In the genomic region with DNA sequence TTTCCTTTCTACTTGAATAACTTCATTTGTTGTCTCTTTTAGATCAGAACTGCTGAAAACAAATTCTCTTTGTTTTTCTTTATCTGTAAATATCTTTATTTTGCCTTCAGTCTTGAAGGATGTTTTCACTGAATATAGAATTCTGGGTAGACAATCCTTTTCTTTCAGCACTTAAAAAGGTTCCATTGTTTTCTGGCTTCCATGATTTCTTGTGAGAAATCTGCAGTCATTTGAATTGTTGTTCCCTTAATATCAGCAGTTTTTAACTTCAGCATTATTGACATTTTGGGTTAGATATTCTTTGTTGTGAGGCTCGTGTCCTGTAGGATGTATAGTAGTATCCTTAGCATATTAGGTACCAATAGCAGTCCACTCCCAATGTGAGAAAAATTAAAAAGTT, we compare ENCODE assay signal across 18 cellular contexts.
DNase-seq lines count a peak whose midpoint lies in the region; ATAC-seq and TF ChIP-seq lines count a peak whose summit lies in the region.
"Had no signal": no experiment of that assay in that cellular context is flagged by ENCODE, and none has a peak within 500 bp of the region (broad histone marks: within the 10 kb centered on the region; RNA-seq: fewer than 3 reads in every experiment).

No MANE protein-coding gene starts in this region.

- CTCF ChIA-PET in HEK293 (lab: Yijun Ruan, JAX) = interaction anchor here (0.7 kb wide), 1 partner anchor 28 kb away, joined by 3 read pairs; no protein-coding TSS in a partner anchor

- POLR2A ChIA-PET in HEK293 (lab: Yijun Ruan, JAX) = no interaction called here

- H3K9me3 ChIP-seq in HEK293 (ENCODE audit: control insufficient read depth, insufficient read depth, low read depth, low read length) = peaks cover 3% of the 10 kb centered on the region; the same call in 1 of the 2 replicates

- H3K27ac ChIP-seq in HEK293 (ENCODE audit: extremely low read depth, low read depth, low read length) = no peak overlapping the region
- H3K27ac ChIP-seq: SJCRH30 had no signal

- TF ChIP-seq CTCF in HEK293 (tag by site-specific recombination; IDR thresholded peaks at IDR 0.05) = no peak

- no peaks in the 10 kb centered on the region for H3K4me1 ChIP-seq in HEK293 (ENCODE audit: control insufficient read depth, insufficient read depth, low read length)
- H3K4me1 ChIP-seq: HAP-1, SJCRH30 had no signal

- H3K4me3 ChIP-seq in HEK293 (ENCODE audit: low read depth, low read length) = no peak overlapping the region
- H3K4me3 ChIP-seq: GM23338, HAP-1, SJCRH30 had no signal

- no peaks in the 10 kb centered on the region for H3K36me3 ChIP-seq in HEK293 (ENCODE audit: control insufficient read depth in 2 of 2, insufficient read depth in 1 of 2, low read length in 2 of 2)
- H3K36me3 ChIP-seq: HAP-1, SJCRH30 had no signal

- no peak for ATAC-seq in GM18502 (IDR thresholded peaks at IDR 0.05; ENCODE audit: poor library complexity, unreplicated experiment)
- ATAC-seq: GM23338 had no signal

- DNase-seq in NCI-H1417 (lab: John Stamatoyannopoulos, UW) (peak in 2 of 3 experiments; percentile 39 to 46), NCI-H1417 treated with DMSO at 0.1 percent for 48 hours (lab: John Stamatoyannopoulos, UW) (no peak), A172 (ENCODE audit: low spot score) (peak; percentile 13), amniotic epithelial cell (ENCODE audit: low read depth) (peak; percentile 2), NCI-H510A (lab: John Stamatoyannopoulos, UW) (no peak), NCI-H2029 (lab: John Stamatoyannopoulos, UW) (no peak)
- DNase-seq: DND-41, IMR-90, MV-4-11, NCI-H187, NCI-H446 treated with DMSO at 0.1 percent for 48 hours, NCI-H774, SJCRH30, T-helper 1 cell had no signal

TF ChIP-seq in HEK293, 187 proteins besides CTCF, POLR2A, EP300 and RAD21:
- TF ChIP-seq ZNF776 (tag by site-specific recombination; IDR thresholded peaks at IDR 0.05; ENCODE audit: borderline replicate concordance) = no peak
- no peak for TF ChIP-seq MEIS1 (CRISPR knock-in tag; IDR thresholded peaks at IDR 0.05; ENCODE audit: borderline replicate concordance)
- peak; percentile 93 for TF ChIP-seq SETDB1 (IDR thresholded peaks at IDR 0.05; ENCODE audit: insufficient read length, low read length)
- no peak for TF ChIP-seq ZNF677 (tag by site-specific recombination; IDR thresholded peaks at IDR 0.05)
- peak; percentile 90 for TF ChIP-seq TRIM28 (IDR thresholded peaks at IDR 0.05; ENCODE audit: borderline replicate concordance, low read length)
- TF ChIP-seq ZNF792 (tag by site-specific recombination; IDR thresholded peaks at IDR 0.05) = no peak
- no peak for TF ChIP-seq GLI4 (tag by site-specific recombination; IDR thresholded peaks at IDR 0.05)
- TF ChIP-seq, protein P1, sequence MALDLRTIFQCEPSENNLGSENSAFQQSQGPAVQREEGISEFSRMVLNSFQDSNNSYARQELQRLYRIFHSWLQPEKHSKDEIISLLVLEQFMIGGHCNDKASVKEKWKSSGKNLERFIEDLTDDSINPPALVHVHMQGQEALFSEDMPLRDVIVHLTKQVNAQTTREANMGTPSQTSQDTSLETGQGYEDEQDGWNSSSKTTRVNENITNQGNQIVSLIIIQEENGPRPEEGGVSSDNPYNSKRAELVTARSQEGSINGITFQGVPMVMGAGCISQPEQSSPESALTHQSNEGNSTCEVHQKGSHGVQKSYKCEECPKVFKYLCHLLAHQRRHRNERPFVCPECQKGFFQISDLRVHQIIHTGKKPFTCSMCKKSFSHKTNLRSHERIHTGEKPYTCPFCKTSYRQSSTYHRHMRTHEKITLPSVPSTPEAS (tag by site-specific recombination; IDR thresholded peaks at IDR 0.05) = no peak
- no peak for TF ChIP-seq ZNF221 (tag by site-specific recombination; IDR thresholded peaks at IDR 0.05; ENCODE audit: borderline replicate concordance)
- no peak for TF ChIP-seq ZNF426 (tag by site-specific recombination; IDR thresholded peaks at IDR 0.05)
- TF ChIP-seq ZNF626 (tag by site-specific recombination; IDR thresholded peaks at IDR 0.05) = 0 out of 2 replicates have a peak, but pooled peaks have one; percentile 60
TF ChIP-seq in HEK293: peak in this region for 3.

Comparison
In these comparisons a context has a peak if more than half of its experiments do, and no peak if none do; other contexts are left out.
1. DNase-seq: peak in NCI-H1417 (2 of 3), A172 (single experiment) and amniotic epithelial cell (single experiment); none in NCI-H1417 treated with DMSO at 0.1 percent for 48 hours (single experiment), NCI-H510A (single experiment) and NCI-H2029 (single experiment).